In the genomic region with DNA sequence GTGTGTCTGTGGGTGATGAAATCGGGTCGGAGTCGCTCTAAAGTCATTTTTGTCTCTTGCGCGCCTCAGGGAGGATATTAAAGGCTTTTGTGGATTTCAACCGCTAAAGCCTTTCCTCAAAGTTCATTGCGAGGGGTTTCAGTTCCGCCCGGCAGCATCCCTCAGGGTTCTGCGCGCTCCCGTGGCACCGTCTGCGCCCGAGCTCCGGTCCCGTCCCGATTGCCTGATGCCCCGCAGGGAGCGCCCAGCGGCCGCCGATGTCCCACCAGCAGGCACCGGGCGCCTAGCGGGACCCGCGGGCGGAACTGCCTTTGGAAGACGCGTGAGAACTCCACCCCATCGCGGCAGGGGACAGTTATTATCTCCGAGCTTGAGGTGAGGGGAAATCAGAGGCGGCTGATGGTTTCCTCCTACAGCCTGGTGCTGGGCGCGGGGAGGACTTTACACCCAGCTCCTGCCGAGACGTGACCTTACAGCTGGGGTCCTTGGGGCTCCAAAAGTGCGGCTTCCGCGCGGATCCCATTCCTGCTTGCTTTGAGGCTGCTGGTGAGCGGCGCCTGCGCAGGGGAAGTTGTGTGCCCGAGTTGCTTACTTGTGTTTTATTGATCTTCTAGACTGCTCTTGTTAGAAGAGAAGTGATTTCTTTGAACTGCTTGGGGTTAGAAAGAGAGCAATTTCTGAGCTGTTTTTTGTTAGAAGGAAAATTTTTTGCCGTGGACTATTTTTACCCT, we compare ENCODE assay signal across 1 cellular context.
TF ChIP-seq lines count a peak whose summit lies in the region.

No MANE protein-coding gene starts in this region.

TF ChIP-seq in endothelial cell of umbilical vein, 7 proteins besides CTCF, POLR2A, EP300 and RAD21 (continued from another document):
- no peak for TF ChIP-seq FOS (IDR thresholded peaks at IDR 0.05; ENCODE audit: borderline replicate concordance, insufficient read depth, low read length)
- TF ChIP-seq MYC (IDR thresholded peaks at IDR 0.05; ENCODE audit: low read depth, low read length), result no peak
